1 cellular context compared by ENCODE assay signal in the genomic region with DNA sequence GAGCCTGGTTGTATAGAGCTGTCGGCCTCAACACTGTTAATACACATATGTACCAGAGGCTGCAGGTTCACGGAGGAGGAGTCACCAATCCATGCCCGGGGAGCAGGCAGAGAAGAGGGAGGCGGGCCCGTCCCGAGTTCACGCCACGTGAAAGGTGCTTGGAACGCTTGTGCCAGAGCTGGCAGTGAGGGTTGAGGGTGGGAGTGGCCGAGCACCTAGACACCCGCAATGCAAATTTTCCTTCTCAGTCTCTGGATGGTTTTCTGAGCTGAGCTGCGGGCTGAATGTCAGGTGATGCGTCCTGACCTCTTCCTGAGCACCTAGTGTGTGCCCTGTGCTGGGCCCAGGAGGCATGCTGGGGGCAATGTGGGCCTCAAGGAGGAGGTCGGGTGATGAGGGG.
TF ChIP-seq lines count a peak whose summit lies in the region.

No MANE protein-coding gene starts in this region.

TF ChIP-seq in GM23338, 12 proteins besides CTCF, POLR2A, EP300 and RAD21:
- TF ChIP-seq, protein P1, sequence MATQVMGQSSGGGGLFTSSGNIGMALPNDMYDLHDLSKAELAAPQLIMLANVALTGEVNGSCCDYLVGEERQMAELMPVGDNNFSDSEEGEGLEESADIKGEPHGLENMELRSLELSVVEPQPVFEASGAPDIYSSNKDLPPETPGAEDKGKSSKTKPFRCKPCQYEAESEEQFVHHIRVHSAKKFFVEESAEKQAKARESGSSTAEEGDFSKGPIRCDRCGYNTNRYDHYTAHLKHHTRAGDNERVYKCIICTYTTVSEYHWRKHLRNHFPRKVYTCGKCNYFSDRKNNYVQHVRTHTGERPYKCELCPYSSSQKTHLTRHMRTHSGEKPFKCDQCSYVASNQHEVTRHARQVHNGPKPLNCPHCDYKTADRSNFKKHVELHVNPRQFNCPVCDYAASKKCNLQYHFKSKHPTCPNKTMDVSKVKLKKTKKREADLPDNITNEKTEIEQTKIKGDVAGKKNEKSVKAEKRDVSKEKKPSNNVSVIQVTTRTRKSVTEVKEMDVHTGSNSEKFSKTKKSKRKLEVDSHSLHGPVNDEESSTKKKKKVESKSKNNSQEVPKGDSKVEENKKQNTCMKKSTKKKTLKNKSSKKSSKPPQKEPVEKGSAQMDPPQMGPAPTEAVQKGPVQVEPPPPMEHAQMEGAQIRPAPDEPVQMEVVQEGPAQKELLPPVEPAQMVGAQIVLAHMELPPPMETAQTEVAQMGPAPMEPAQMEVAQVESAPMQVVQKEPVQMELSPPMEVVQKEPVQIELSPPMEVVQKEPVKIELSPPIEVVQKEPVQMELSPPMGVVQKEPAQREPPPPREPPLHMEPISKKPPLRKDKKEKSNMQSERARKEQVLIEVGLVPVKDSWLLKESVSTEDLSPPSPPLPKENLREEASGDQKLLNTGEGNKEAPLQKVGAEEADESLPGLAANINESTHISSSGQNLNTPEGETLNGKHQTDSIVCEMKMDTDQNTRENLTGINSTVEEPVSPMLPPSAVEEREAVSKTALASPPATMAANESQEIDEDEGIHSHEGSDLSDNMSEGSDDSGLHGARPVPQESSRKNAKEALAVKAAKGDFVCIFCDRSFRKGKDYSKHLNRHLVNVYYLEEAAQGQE (IDR thresholded peaks at IDR 0.05; ENCODE audit: unreplicated experiment), result no peak
- TF ChIP-seq, protein P2, sequence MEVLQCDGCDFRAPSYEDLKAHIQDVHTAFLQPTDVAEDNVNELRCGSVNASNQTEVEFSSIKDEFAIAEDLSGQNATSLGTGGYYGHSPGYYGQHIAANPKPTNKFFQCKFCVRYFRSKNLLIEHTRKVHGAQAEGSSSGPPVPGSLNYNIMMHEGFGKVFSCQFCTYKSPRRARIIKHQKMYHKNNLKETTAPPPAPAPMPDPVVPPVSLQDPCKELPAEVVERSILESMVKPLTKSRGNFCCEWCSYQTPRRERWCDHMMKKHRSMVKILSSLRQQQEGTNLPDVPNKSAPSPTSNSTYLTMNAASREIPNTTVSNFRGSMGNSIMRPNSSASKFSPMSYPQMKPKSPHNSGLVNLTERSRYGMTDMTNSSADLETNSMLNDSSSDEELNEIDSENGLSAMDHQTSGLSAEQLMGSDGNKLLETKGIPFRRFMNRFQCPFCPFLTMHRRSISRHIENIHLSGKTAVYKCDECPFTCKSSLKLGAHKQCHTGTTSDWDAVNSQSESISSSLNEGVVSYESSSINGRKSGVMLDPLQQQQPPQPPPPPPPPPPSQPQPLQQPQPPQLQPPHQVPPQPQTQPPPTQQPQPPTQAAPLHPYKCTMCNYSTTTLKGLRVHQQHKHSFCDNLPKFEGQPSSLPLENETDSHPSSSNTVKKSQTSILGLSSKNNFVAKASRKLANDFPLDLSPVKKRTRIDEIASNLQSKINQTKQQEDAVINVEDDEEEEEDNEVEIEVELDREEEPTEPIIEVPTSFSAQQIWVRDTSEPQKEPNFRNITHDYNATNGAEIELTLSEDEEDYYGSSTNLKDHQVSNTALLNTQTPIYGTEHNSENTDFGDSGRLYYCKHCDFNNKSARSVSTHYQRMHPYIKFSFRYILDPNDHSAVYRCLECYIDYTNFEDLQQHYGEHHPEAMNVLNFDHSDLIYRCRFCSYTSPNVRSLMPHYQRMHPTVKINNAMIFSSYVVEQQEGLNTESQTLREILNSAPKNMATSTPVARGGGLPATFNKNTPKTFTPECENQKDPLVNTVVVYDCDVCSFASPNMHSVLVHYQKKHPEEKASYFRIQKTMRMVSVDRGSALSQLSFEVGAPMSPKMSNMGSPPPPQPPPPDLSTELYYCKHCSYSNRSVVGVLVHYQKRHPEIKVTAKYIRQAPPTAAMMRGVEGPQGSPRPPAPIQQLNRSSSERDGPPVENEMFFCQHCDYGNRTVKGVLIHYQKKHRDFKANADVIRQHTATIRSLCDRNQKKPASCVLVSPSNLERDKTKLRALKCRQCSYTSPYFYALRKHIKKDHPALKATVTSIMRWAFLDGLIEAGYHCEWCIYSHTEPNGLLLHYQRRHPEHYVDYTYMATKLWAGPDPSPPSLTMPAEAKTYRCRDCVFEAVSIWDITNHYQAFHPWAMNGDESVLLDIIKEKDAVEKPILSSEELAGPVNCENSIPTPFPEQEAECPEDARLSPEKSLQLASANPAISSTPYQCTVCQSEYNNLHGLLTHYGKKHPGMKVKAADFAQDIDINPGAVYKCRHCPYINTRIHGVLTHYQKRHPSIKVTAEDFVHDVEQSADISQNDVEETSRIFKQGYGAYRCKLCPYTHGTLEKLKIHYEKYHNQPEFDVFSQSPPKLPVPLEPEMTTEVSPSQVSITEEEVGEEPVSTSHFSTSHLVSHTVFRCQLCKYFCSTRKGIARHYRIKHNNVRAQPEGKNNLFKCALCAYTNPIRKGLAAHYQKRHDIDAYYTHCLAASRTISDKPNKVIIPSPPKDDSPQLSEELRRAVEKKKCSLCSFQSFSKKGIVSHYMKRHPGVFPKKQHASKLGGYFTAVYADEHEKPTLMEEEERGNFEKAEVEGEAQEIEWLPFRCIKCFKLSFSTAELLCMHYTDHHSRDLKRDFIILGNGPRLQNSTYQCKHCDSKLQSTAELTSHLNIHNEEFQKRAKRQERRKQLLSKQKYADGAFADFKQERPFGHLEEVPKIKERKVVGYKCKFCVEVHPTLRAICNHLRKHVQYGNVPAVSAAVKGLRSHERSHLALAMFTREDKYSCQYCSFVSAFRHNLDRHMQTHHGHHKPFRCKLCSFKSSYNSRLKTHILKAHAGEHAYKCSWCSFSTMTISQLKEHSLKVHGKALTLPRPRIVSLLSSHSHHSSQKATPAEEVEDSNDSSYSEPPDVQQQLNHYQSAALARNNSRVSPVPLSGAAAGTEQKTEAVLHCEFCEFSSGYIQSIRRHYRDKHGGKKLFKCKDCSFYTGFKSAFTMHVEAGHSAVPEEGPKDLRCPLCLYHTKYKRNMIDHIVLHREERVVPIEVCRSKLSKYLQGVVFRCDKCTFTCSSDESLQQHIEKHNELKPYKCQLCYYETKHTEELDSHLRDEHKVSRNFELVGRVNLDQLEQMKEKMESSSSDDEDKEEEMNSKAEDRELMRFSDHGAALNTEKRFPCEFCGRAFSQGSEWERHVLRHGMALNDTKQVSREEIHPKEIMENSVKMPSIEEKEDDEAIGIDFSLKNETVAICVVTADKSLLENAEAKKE (CRISPR knock-in tag; IDR thresholded peaks at IDR 0.05), result no peak
- TF ChIP-seq EZH2 (IDR thresholded peaks at IDR 0.05; ENCODE audit: low read depth, unreplicated experiment) (no peak), ZNF114 (CRISPR knock-in tag; IDR thresholded peaks at IDR 0.05) (no peak), CREB1 (CRISPR knock-in tag; IDR thresholded peaks at IDR 0.05; ENCODE audit: low read depth) (no peak), NANOG (IDR thresholded peaks at IDR 0.05; ENCODE audit: borderline replicate concordance) (no peak), ZNF331 (CRISPR knock-in tag; IDR thresholded peaks at IDR 0.05; ENCODE audit: low read depth) (no peak), JUNB (IDR thresholded peaks at IDR 0.05; ENCODE audit: unreplicated experiment) (no peak), EZH2phosphoT487 (IDR thresholded peaks at IDR 0.05; ENCODE audit: unreplicated experiment) (no peak), POLR2AphosphoS5 (IDR thresholded peaks at IDR 0.05; ENCODE audit: low read depth) (no peak), STAT1 (IDR thresholded peaks at IDR 0.05; ENCODE audit: unreplicated experiment) (no peak)
- TF ChIP-seq, protein P3, sequence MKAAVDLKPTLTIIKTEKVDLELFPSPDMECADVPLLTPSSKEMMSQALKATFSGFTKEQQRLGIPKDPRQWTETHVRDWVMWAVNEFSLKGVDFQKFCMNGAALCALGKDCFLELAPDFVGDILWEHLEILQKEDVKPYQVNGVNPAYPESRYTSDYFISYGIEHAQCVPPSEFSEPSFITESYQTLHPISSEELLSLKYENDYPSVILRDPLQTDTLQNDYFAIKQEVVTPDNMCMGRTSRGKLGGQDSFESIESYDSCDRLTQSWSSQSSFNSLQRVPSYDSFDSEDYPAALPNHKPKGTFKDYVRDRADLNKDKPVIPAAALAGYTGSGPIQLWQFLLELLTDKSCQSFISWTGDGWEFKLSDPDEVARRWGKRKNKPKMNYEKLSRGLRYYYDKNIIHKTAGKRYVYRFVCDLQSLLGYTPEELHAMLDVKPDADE (IDR thresholded peaks at IDR 0.05), result no peak
